Comparison of ENCODE assay signal across 1 cellular context in the genomic region with DNA sequence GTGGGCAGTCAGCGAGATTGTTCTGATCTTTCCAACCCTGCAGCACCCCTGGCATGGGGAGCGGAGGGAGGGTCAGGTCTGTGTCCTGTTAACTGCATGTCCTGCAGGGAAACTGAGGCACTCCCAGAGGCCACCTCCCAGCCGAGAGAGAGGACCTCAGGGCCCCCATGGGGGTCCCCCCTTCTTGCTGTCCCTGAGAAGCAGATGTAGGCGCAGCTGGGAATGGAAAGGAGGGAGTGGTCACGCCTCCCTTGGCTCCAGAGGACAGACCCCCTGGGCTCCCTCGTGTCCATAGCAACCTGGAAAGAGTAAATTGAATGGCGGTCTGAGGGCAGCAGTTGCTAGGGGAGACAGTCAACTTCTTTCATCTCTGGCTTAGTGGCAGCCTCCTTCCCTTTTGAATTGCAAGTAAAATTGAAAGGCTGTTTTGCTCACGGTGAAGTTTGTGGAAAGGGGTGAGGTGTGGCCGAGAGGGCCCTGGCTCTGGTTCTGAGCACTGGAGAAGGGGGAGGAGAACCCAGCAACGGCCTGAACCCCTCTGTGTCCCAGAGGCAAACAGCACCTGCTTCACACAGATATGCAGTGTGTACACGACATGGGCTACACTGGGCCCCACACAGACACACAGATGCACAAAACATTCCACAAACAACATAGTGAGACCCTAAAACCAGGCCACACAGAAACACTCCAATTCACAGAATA.
TF ChIP-seq lines count a peak whose summit lies in the region.

No MANE protein-coding gene starts in this region.

TF ChIP-seq in Ishikawa, 13 proteins besides CTCF, POLR2A, EP300 and RAD21 (continued from another document):
- TF ChIP-seq TEAD4 (IDR thresholded peaks at IDR 0.05), result no peak
- TF ChIP-seq FOXM1 (IDR thresholded peaks at IDR 0.05; ENCODE audit: borderline replicate concordance, low read depth), result no peak
- no peak for TF ChIP-seq CEBPB (IDR thresholded peaks at IDR 0.05)
- TF ChIP-seq YY1 (IDR thresholded peaks at IDR 0.05; ENCODE audit: low read depth), result no peak
- 0 out of 2 replicates have a peak, but pooled peaks have one; percentile 4 for TF ChIP-seq ZBTB7A (IDR thresholded peaks at IDR 0.05; ENCODE audit: low read depth)
